Comparison of ENCODE assay signal across 15 cellular contexts in the genomic region with DNA sequence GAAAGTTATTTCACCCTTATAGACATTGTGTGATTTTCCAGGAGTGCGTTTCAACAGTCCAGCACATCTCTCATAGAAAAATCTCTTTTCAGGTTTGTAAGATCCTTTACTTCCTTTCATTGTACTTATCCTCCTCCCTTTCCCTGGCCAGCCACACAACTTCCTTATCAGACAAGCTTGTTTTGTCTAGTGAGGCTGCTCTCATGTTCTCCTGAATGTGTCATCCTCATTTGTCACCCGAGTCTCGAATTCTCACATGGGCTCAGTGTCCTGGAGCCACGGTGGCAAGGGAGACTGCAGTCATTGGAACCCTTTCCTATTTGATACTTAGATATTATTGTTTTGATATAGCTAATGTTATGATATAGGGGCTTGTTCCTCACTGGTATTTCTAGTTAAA. TPM values are rescaled to one million over a fixed set of nuclear protein-coding genes. Genes with fewer than 3 reads are reported as not detected.
DNase-seq lines count a peak whose midpoint lies in the region; ATAC-seq and TF ChIP-seq lines count a peak whose summit lies in the region.
"Had no signal": no experiment of that assay in that cellular context is flagged by ENCODE, and none has a peak within 500 bp of the region (broad histone marks: within the 10 kb centered on the region; RNA-seq: fewer than 3 reads in every experiment).

No MANE protein-coding gene starts in this region.

- TF ChIP-seq POLR2A in esophagus squamous epithelium (IDR thresholded peaks at IDR 0.05) = no peak

- no peak overlapping the region for H3K4me3 Mint-ChIP-seq in neural crest cell
- H3K4me3 Mint-ChIP-seq: activated CD4-positive, alpha-beta T cell treated with anti-CD3 and anti-CD28 coated beads for 36 hours had no signal

- peak overlapping the region; percentile 86 for H3K27ac Mint-ChIP-seq in neural crest cell (ENCODE audit: unreplicated experiment)
- H3K27ac Mint-ChIP-seq: activated CD4-positive, alpha-beta T cell treated with anti-CD3 and anti-CD28 coated beads for 36 hours had no signal

- H3K27me3 ChIP-seq in esophagus squamous epithelium = no peaks in the 10 kb centered on the region
- H3K27me3 ChIP-seq: colonic mucosa, neutrophil had no signal

- no peaks in the 10 kb centered on the region for H3K27me3 Mint-ChIP-seq in neural crest cell (ENCODE audit: low read depth)

- no peak for ATAC-seq in HG02571 (IDR thresholded peaks at IDR 0.05; ENCODE audit: unreplicated experiment)
- ATAC-seq: activated CD4-positive, alpha-beta T cell treated with anti-CD3 and anti-CD28 coated beads for 36 hours had no signal

- H3K36me3 ChIP-seq in esophagus squamous epithelium = no peaks in the 10 kb centered on the region
- H3K36me3 ChIP-seq: colonic mucosa, neutrophil had no signal

- no peaks in the 10 kb centered on the region for H3K9me3 Mint-ChIP-seq in neural crest cell
- H3K9me3 Mint-ChIP-seq: CD14-positive monocyte had no signal

- TF ChIP-seq CTCF in esophagus squamous epithelium (IDR thresholded peaks at IDR 0.05) (no peak), neural crest cell (conservative IDR thresholded peaks at IDR 0.05) (no peak)

- H3K4me3 ChIP-seq in esophagus squamous epithelium = no peak overlapping the region
- H3K4me3 ChIP-seq: colonic mucosa had no signal

- POLR2A ChIA-PET in HEK293T (lab: Yijun Ruan, JAX) = no interaction called here

- WGBS in esophagus squamous epithelium, 2 donors = 26 to 37% methylated on average over 4 of the region's 4 CpGs

- no peaks in the 10 kb centered on the region for H3K9me3 ChIP-seq in esophagus squamous epithelium
- H3K9me3 ChIP-seq: colonic mucosa, neutrophil had no signal

- CTCF ChIA-PET in HEK293T (lab: Yijun Ruan, JAX) = no interaction called here

- intact Hi-C loops in esophagus squamous epithelium (cut with DNase I) = no loop called here

- no peaks in the 10 kb centered on the region for H3K4me1 Mint-ChIP-seq in neural crest cell
- H3K4me1 Mint-ChIP-seq: activated CD4-positive, alpha-beta T cell treated with anti-CD3 and anti-CD28 coated beads for 36 hours had no signal

- H3K36me3 Mint-ChIP-seq in neural crest cell (ENCODE audit: low read depth) = no peaks in the 10 kb centered on the region
- H3K36me3 Mint-ChIP-seq: CD14-positive monocyte had no signal

- DNase-seq in Ammon's horn (ENCODE audit: low spot score) (peak; percentile 24), OCI-M1 (lab: John Stamatoyannopoulos, UW) (peak; percentile 80), esophagus squamous epithelium (lab: John Stamatoyannopoulos, UW) (no peak), neural crest cell (ENCODE audit: low read depth, low spot score) (no peak), NCI-H128 (lab: John Stamatoyannopoulos, UW; ENCODE audit: unreplicated experiment) (no peak), HEK293T (ENCODE audit: extremely low spot score) (no peak)
- DNase-seq in activated CD4-positive, alpha-beta T cell treated with anti-CD3 and anti-CD28 coated beads for 1 hour = no peak
- DNase-seq: activated CD4-positive, alpha-beta T cell treated with anti-CD3 and anti-CD28 coated beads for 36 hours; activated effector memory CD4-positive, alpha-beta T cell treated with anti-CD3 and anti-CD28 coated beads, Interleukin-2, amount 50 U/mL, for 16 hours; colonic mucosa; NCI-H1694 treated with DMSO at 0.1 percent for 48 hours had no signal

- peaks cover 0 to 56% (median 0%) of the 10 kb centered on the region in 3 donors for H3K4me1 ChIP-seq in esophagus squamous epithelium
- H3K4me1 ChIP-seq: colonic mucosa had no signal

- peak overlapping the region; percentile 35 to 83 (median 77) for H3K27ac ChIP-seq in esophagus squamous epithelium
- H3K27ac ChIP-seq: colonic mucosa, HL-60, neutrophil had no signal

TF ChIP-seq in HEK293T, 16 proteins besides CTCF, POLR2A, EP300 and RAD21:
- TF ChIP-seq FOXA1 (IDR thresholded peaks at IDR 0.05) (no peak), TARDBP (IDR thresholded peaks at IDR 0.05) (no peak), ELF4 (IDR thresholded peaks at IDR 0.05) (no peak), LEF1 (IDR thresholded peaks at IDR 0.05; ENCODE audit: borderline replicate concordance) (no peak), FOXK2 (IDR thresholded peaks at IDR 0.05) (no peak), SP1 (IDR thresholded peaks at IDR 0.05) (no peak), ARNT (IDR thresholded peaks at IDR 0.05) (no peak), FOXM1 (IDR thresholded peaks at IDR 0.05; ENCODE audit: borderline replicate concordance) (no peak), SUZ12 (IDR thresholded peaks at IDR 0.05) (no peak), PKNOX1 (IDR thresholded peaks at IDR 0.05) (no peak), NFRKB (IDR thresholded peaks at IDR 0.05) (no peak), HDGF (IDR thresholded peaks at IDR 0.05; ENCODE audit: borderline replicate concordance) (no peak), ZNF384 (IDR thresholded peaks at IDR 0.05) (no peak), CTBP1 (IDR thresholded peaks at IDR 0.05; ENCODE audit: borderline replicate concordance) (no peak), BHLHE40 (IDR thresholded peaks at IDR 0.05; ENCODE audit: borderline replicate concordance) (no peak), L3MBTL2 (conservative IDR thresholded peaks at IDR 0.05) (no peak)

RNA-seq across cellular contexts. Expression of gene SYNPO2, which starts 16.9 kb away (rescaled TPM):
- total RNA-seq in esophagus squamous epithelium (100 to 1,000 TPM in 2 of 4 donors, 10 to 100 TPM in 2; 19.0 to 418 (median 84.2) TPM), neural crest cell (0.07 and 0.18 TPM in 2 replicates)

Comparison
In these comparisons a context has a peak if more than half of its experiments do, and no peak if none do; other contexts are left out.
1. DNase-seq: peak in Ammon's horn (single experiment) and OCI-M1 (single experiment); none in esophagus squamous epithelium (single experiment), neural crest cell (single experiment), NCI-H128 (single experiment), HEK293T (single experiment) and activated CD4-positive, alpha-beta T cell treated with anti-CD3 and anti-CD28 coated beads for 1 hour (single experiment).
2. RNA of gene SYNPO2, which starts 16.9 kb away (total RNA-seq): 19.0 to 418 TPM in esophagus squamous epithelium; 0.07 to 0.18 TPM in neural crest cell; every median in the first group is over 10 times any median in the second.